Comparison of ENCODE assay signal across 27 cellular contexts in the genomic region with DNA sequence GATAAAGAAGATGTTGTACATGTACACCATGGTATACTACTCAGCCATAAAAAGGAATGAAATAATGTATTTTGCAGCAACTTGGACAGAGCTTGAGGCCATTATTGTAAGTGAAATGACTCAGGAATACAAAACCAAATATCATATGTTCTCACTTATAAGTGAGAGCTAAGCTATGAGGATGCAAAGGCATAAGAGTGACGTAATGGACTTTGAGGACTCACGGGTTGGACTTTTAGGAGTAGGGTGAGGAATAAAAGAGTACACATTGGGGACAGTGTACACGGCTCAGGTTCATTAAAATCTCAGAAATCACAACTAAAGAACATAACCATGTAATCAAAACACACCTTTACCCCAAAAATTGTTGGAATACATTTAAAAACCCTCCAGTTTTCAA.
"Had no signal": no experiment of that assay in that cellular context is flagged by ENCODE, and none has a peak within 500 bp of the region (broad histone marks: within the 10 kb centered on the region; RNA-seq: fewer than 3 reads in every experiment).

No MANE protein-coding gene starts in this region.

- DNase-seq: colonic mucosa; cortex of kidney; dermis blood vessel endothelial cell; dorsolateral prefrontal cortex; effector CD4-positive, alpha-beta T cell; effector CD8-positive, alpha-beta T cell; effector memory CD4-positive, alpha-beta T cell; effector memory CD8-positive, alpha-beta T cell; endodermal cell; erythroblast; esophagus squamous epithelium; foreskin fibroblast; foreskin keratinocyte; foreskin melanocyte; gastrocnemius medialis; glutamatergic neuron; head of caudate nucleus; heart left ventricle; heart right ventricle had no signal

- FAIRE-seq: colon, endometrium, endothelial cell of umbilical vein had no signal

- H3K9me3 ChIP-seq: colonic mucosa, esophagus muscularis mucosa, esophagus squamous epithelium, gastrocnemius medialis, gastroesophageal sphincter, heart left ventricle, heart right ventricle had no signal

- H3K36me3 ChIP-seq: colonic mucosa, esophagus muscularis mucosa, esophagus squamous epithelium, gastrocnemius medialis, gastroesophageal sphincter, heart left ventricle, heart right ventricle had no signal

- H3K27ac ChIP-seq: colonic mucosa, coronary artery, dorsolateral prefrontal cortex, epithelial cell of prostate, esophagus muscularis mucosa, esophagus squamous epithelium, foreskin keratinocyte, gastrocnemius medialis, gastroesophageal sphincter, heart left ventricle, heart right ventricle had no signal

- ATAC-seq: effector memory CD8-positive, alpha-beta T cell; esophagus mucosa; foreskin keratinocyte; gastrocnemius medialis; gastroesophageal sphincter; heart left ventricle; heart right ventricle had no signal

- H3K4me1 ChIP-seq: colonic mucosa, esophagus muscularis mucosa, esophagus squamous epithelium, foreskin keratinocyte, gastrocnemius medialis, gastroesophageal sphincter, heart left ventricle, heart right ventricle had no signal

- H3K27me3 ChIP-seq: colonic mucosa, dorsolateral prefrontal cortex, esophagus muscularis mucosa, esophagus squamous epithelium, foreskin keratinocyte, gastrocnemius medialis, gastroesophageal sphincter, heart left ventricle, heart right ventricle had no signal

- H3K4me3 ChIP-seq: colonic mucosa, coronary artery, dorsolateral prefrontal cortex, esophagus muscularis mucosa, esophagus squamous epithelium, gastrocnemius medialis, gastroesophageal sphincter, heart left ventricle, heart right ventricle had no signal
